In the genomic region with DNA sequence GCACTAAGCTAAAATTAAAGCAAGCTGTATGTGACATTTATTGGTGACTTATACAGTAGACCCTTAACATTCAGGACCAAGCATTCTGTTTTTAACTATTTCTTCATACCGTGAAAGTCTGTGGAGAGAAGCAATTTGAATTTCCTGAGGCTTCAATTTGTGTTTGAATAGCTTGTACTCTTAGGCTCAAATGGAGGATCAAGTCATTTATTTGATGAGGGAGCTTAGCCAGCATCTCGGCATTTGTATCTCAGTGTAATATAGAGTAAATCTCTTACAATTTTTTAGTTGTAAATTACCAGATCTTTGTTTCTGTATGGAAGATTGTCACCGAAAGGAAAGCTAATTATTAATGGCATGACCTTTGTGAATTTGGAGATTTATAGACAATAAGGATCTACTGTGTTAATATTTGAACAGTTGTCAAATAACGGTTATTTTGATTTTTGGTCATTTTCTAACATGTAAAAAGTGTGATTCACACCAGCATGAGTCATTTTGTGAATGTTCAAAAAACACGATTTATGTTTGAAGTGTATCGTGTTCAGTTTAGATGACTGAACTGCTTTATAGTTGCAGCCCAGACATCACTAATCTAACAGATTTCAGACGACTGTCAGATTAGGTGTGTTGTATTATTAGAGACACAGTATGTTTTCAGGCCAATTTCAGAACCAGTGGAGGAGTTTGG, we compare ENCODE assay signal across 11 cellular contexts.
DNase-seq lines count a peak whose midpoint lies in the region; FAIRE-seq and TF ChIP-seq lines count a peak whose summit lies in the region.
"Had no signal": no experiment of that assay in that cellular context is flagged by ENCODE, and none has a peak within 500 bp of the region (broad histone marks: within the 10 kb centered on the region; RNA-seq: fewer than 3 reads in every experiment).

No MANE protein-coding gene starts in this region.

- H3K4me2 ChIP-seq in neural cell (ENCODE audit: low read length): no peak overlapping the region

- 90% methylated on average over 7 of the region's 7 CpGs for WGBS in sigmoid colon, 2 donors

- H3K27ac ChIP-seq in neural cell (ENCODE audit: low read length): peak overlapping the region; percentile 71
- no peak overlapping the region for H3K27ac ChIP-seq in sigmoid colon
- H3K27ac ChIP-seq in right atrium auricular region: no peak overlapping the region
- H3K27ac ChIP-seq: pancreas had no signal

- no peak for TF ChIP-seq CTCF in bronchial epithelial cell (IDR thresholded peaks at IDR 0.05; ENCODE audit: insufficient read depth, low read length, severe bottlenecking)
- no peak for TF ChIP-seq CTCF in neural cell (IDR thresholded peaks at IDR 0.05; ENCODE audit: poor library complexity, severe bottlenecking)
- no peak for TF ChIP-seq CTCF in sigmoid colon (IDR thresholded peaks at IDR 0.05)
- no peak for TF ChIP-seq CTCF in right atrium auricular region (IDR thresholded peaks at IDR 0.05)

- H4K20me1 ChIP-seq in neural cell (ENCODE audit: insufficient read depth): no peaks in the 10 kb centered on the region

- H3K4me1 ChIP-seq in sigmoid colon: no peaks in the 10 kb centered on the region
- H3K4me1 ChIP-seq in right atrium auricular region: peaks cover 0 to 8% of the 10 kb centered on the region in 2 donors

- H3K27me3 ChIP-seq in bronchial epithelial cell (ENCODE audit: control insufficient read depth, insufficient read depth, low read length) (no peaks in the 10 kb centered on the region), neural cell (ENCODE audit: insufficient read depth, low read depth, low read length) (no peaks in the 10 kb centered on the region), sigmoid colon (no peaks in the 10 kb centered on the region), right atrium auricular region (no peaks in the 10 kb centered on the region)
- H3K27me3 ChIP-seq: pancreas had no signal

- no peaks in the 10 kb centered on the region for H3K36me3 ChIP-seq in bronchial epithelial cell (ENCODE audit: control insufficient read depth, insufficient read depth, low read length)
- H3K36me3 ChIP-seq in neural cell (ENCODE audit: insufficient read depth, low read length): no peaks in the 10 kb centered on the region
- H3K36me3 ChIP-seq in sigmoid colon: no peaks in the 10 kb centered on the region
- no peaks in the 10 kb centered on the region for H3K36me3 ChIP-seq in right atrium auricular region
- H3K36me3 ChIP-seq: pancreas had no signal

- H3F3A ChIP-seq in neural cell (ENCODE audit: insufficient read depth, low read length, poor library complexity, severe bottlenecking): peaks cover 11% of the 10 kb centered on the region

- no peak overlapping the region for H3K4me3 ChIP-seq in bronchial epithelial cell (ENCODE audit: low read depth, low read length)
- H3K4me3 ChIP-seq in neural cell (ENCODE audit: low read length): no peak overlapping the region
- H3K4me3 ChIP-seq in sigmoid colon: no peak overlapping the region
- H3K4me3 ChIP-seq in right atrium auricular region: no peak overlapping the region
- H3K4me3 ChIP-seq: pancreas had no signal

- H3K9me3 ChIP-seq in neural cell (ENCODE audit: low read length) (no peaks in the 10 kb centered on the region), sigmoid colon (no peaks in the 10 kb centered on the region), right atrium auricular region (no peaks in the 10 kb centered on the region)
- H3K9me3 ChIP-seq: pancreas had no signal

- H3K9me2 ChIP-seq in neural cell (ENCODE audit: insufficient read depth, low read length): no peaks in the 10 kb centered on the region

- no peak for TF ChIP-seq RAD21 in neural cell (conservative IDR thresholded peaks at IDR 0.05)

- no peaks in the 10 kb centered on the region for H3K79me2 ChIP-seq in neural cell (replicated peaks; ENCODE audit: insufficient read depth, low read length)

- H3K9ac ChIP-seq in neural cell (ENCODE audit: low read length): no peak overlapping the region

- H2AFZ ChIP-seq in neural cell (ENCODE audit: low read depth, low read length): no peak overlapping the region

- peak; percentile 83 for FAIRE-seq in bronchial epithelial cell (lab: Jason Lieb, UNC)
- FAIRE-seq: pancreas had no signal

- no peak for TF ChIP-seq EP300 in neural cell (conservative IDR thresholded peaks at IDR 0.05; ENCODE audit: poor library complexity, severe bottlenecking)
- TF ChIP-seq EP300 in sigmoid colon (IDR thresholded peaks at IDR 0.05): no peak

- peak; percentile 23 for DNase-seq in NCI-H1694 treated with DMSO at 0.1 percent for 48 hours (lab: John Stamatoyannopoulos, UW)
- no peak for DNase-seq in NCI-H1694 (lab: John Stamatoyannopoulos, UW)
- DNase-seq in NCI-H345 treated with DMSO at 0.1 percent for 48 hours (lab: John Stamatoyannopoulos, UW; ENCODE audit: unreplicated experiment): peak; percentile 30
- peak; percentile 52 for DNase-seq in bronchial epithelial cell (ENCODE audit: low read depth)
- no peak for DNase-seq in sigmoid colon
- DNase-seq in NOMO-1 (lab: John Stamatoyannopoulos, UW; ENCODE audit: unreplicated experiment in 2 of 2): no peak
- no peak for DNase-seq in right atrium auricular region (ENCODE audit: low spot score)
- DNase-seq: GOT3, pancreas, T-helper 1 cell had no signal

- intact Hi-C loops in sigmoid colon (cut with DNase I): no loop called here

- TF ChIP-seq POLR2A in sigmoid colon (IDR thresholded peaks at IDR 0.05): no peak

TF ChIP-seq in neural cell, 6 proteins besides CTCF, POLR2A, EP300 and RAD21:
- TF ChIP-seq POLR2AphosphoS5 (IDR thresholded peaks at IDR 0.05) (no peak), MXI1 (conservative IDR thresholded peaks at IDR 0.05; ENCODE audit: poor library complexity, severe bottlenecking) (no peak), SMC3 (conservative IDR thresholded peaks at IDR 0.05; ENCODE audit: poor library complexity) (no peak)

Comparison
In these comparisons a context has a peak if more than half of its experiments do, and no peak if none do; other contexts are left out.
1. DNase-seq: peak in NCI-H1694 treated with DMSO at 0.1 percent for 48 hours (single experiment), NCI-H345 treated with DMSO at 0.1 percent for 48 hours (single experiment) and bronchial epithelial cell (single experiment); none in NCI-H1694 (single experiment), sigmoid colon (single experiment), NOMO-1 (0 of 2) and right atrium auricular region (single experiment).